Comparison of ENCODE assay signal across 8 cellular contexts in genomic region chr15:52256366-52256765, GRCh38. TPM values are rescaled to one million over a fixed set of nuclear protein-coding genes. Genes with fewer than 3 reads are reported as not detected.
A peak's percentile ranks its signal among the peaks of the same experiment; 100 is the strongest.
DNase-seq lines count a peak whose midpoint lies in the region; ATAC-seq and TF ChIP-seq lines count a peak whose summit lies in the region.

No MANE protein-coding gene starts in this region.

- DNase-seq in COR-L47 (lab: John Stamatoyannopoulos, UW): peak; percentile 31
- peak; percentile 66 for DNase-seq in HFF-Myc (ENCODE audit: extremely low read depth, low read depth)
- peak; percentile 81 for DNase-seq in NCI-H82 treated with DMSO at 0.1 percent for 48 hours (lab: John Stamatoyannopoulos, UW; ENCODE audit: unreplicated experiment)
- peak; percentile 40 to 48 for DNase-seq in activated CD8-positive, alpha-beta memory T cell treated with anti-CD3 and anti-CD28 coated beads for 1 hour (ENCODE audit: extremely low read depth in 1 of 2, low read depth in 1 of 2)
- DNase-seq in effector CD4-positive, alpha-beta T cell: peak; percentile 63
- peak; percentile 84 for DNase-seq in mesendoderm
- DNase-seq in stimulated activated CD8-positive, alpha-beta memory T cell treated with anti-CD3 and anti-CD28 coated beads, Interleukin-2, amount 100 ng/mL, for 1 hour (ENCODE audit: low read depth in 2 of 2): peak; percentile 50

- H3K79me1 ChIP-seq in mesendoderm (ENCODE audit: low read length): no peaks in the 10 kb centered on the region

- no peak overlapping the region for H2BK5ac ChIP-seq in mesendoderm (ENCODE audit: low read length)

- H3K56ac ChIP-seq in mesendoderm (ENCODE audit: low read length): no peak overlapping the region

- no peak overlapping the region for H3K4ac ChIP-seq in mesendoderm (ENCODE audit: low read depth, low read length)

- no peak overlapping the region for H3K9ac ChIP-seq in mesendoderm (ENCODE audit: low read length)

- H2BK120ac ChIP-seq in mesendoderm (ENCODE audit: low read depth, low read length): no peak overlapping the region

- no peak overlapping the region for H3K18ac ChIP-seq in mesendoderm (ENCODE audit: low read length)

- no peak overlapping the region for H3K23ac ChIP-seq in mesendoderm (ENCODE audit: low read length)

- H2BK15ac ChIP-seq in mesendoderm (replicated peaks; ENCODE audit: low read depth): no peak overlapping the region

- no peak overlapping the region for H2AK5ac ChIP-seq in mesendoderm (ENCODE audit: low read length)

- H4K8ac ChIP-seq in mesendoderm (ENCODE audit: low read depth, low read length): no peak overlapping the region

- no peaks in the 10 kb centered on the region for H3K79me2 ChIP-seq in mesendoderm (ENCODE audit: control insufficient read depth, insufficient read depth, low read length)

- peak; percentile 66 for TF ChIP-seq CTCF in HFF-Myc (IDR thresholded peaks at IDR 0.05; ENCODE audit: low read depth, low read length, missing control alignments)

- no peak overlapping the region for H3K4me2 ChIP-seq in mesendoderm (ENCODE audit: low read length)

- no peak for ATAC-seq in HG02970 (IDR thresholded peaks at IDR 0.05; ENCODE audit: low FRiP score, unreplicated experiment)

- no CpG with 5 or more reads among the region's 10 CpGs for WGBS in mesendoderm (ENCODE audit: extremely low coverage, insufficient coverage, low lambda C conversion rate)

- H3K4me1 ChIP-seq in mesendoderm (ENCODE audit: control insufficient read depth, low read depth, low read length): peaks cover 1% of the 10 kb centered on the region

- H3K27me3 ChIP-seq in mesendoderm (ENCODE audit: insufficient read depth, low read length, poor library complexity): no peaks in the 10 kb centered on the region

- no peaks in the 10 kb centered on the region for H3K36me3 ChIP-seq in mesendoderm (ENCODE audit: control insufficient read depth, insufficient read depth, low read length)

- H3K4me3 ChIP-seq in HFF-Myc (replicated peaks; ENCODE audit: low read depth, low read length) (no peak overlapping the region), mesendoderm (ENCODE audit: low read length) (no peak overlapping the region)

- H3K27ac ChIP-seq in mesendoderm (ENCODE audit: low read depth, low read length): no peak overlapping the region

- H4K5ac ChIP-seq in mesendoderm (ENCODE audit: low read length): no peak overlapping the region

RNA-seq across cellular contexts. Expression of gene MYO5C, which starts 39.2 kb away (rescaled TPM):
- 7.4 TPM for polyA plus RNA-seq in mesendoderm (2013, experiment 1 of 2)
- 8.0 TPM for polyA plus RNA-seq in mesendoderm (2013, experiment 2 of 2)

Comparison
In these comparisons a context has a peak if more than half of its experiments do, and no peak if none do; other contexts are left out.
1. DNase-seq: peak in every context shown above with its lines; median percentile 84 in mesendoderm; 81 in NCI-H82 treated with DMSO at 0.1 percent for 48 hours; 66 in HFF-Myc; 63 in effector CD4-positive, alpha-beta T cell; 50 in stimulated activated CD8-positive, alpha-beta memory T cell treated with anti-CD3 and anti-CD28 coated beads, Interleukin-2, amount 100 ng/mL, for 1 hour; 44 in activated CD8-positive, alpha-beta memory T cell treated with anti-CD3 and anti-CD28 coated beads for 1 hour; 31 in COR-L47.